ENCODE assay signal across 18 cellular contexts in the genomic region with DNA sequence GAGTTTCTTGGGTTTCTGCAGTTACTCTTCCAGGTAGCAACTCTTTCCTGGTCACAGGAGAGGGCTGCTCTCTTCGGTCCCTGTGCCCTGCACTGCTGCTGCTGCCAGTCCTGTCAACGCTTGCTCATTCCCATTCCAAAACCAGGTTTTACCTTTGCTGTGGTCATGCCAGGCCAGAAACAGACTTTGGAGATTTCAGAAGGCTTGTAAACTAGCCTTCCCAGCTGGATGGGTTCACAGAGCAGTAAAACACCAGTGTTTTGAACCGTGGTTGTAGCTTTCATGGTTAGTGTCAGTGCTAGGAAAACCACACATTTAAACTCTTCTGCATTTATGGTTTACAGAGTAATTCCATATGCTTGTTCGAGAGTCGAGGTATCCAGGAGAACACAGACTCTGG. TPM values are rescaled to one million over a fixed set of nuclear protein-coding genes. Genes with fewer than 3 reads are reported as not detected.
DNase-seq lines count a peak whose midpoint lies in the region; ATAC-seq and TF ChIP-seq lines count a peak whose summit lies in the region.
"Had no signal": no experiment of that assay in that cellular context is flagged by ENCODE, and none has a peak within 500 bp of the region (broad histone marks: within the 10 kb centered on the region; RNA-seq: fewer than 3 reads in every experiment).

No MANE protein-coding gene starts in this region.

- H3K27me3 Mint-ChIP-seq in osteocyte (ENCODE audit: unreplicated experiment), result no peaks in the 10 kb centered on the region

- intact Hi-C loops in left ventricle myocardium inferior (cut with micrococcal nuclease) (no loop called here), cardiac septum (cut with DNase I) (no loop called here), right lobe of liver (cut with DNase I) (no loop called here), thyroid gland (cut with DNase I) (no loop called here)

- TF ChIP-seq POLR2A in right lobe of liver (IDR thresholded peaks at IDR 0.05), result no peak
- no peak for TF ChIP-seq POLR2A in thyroid gland (IDR thresholded peaks at IDR 0.05)

- H3K9me3 Mint-ChIP-seq in osteocyte (ENCODE audit: unreplicated experiment), result no peaks in the 10 kb centered on the region

- no peak for DNase-seq in left ventricle myocardium inferior
- DNase-seq in cardiac septum (ENCODE audit: low spot score), result no peak
- no peak for DNase-seq in WERI-Rb-1
- DNase-seq in right lobe of liver, result no peak
- DNase-seq in thyroid gland, result peak; percentile 36 to 59
- DNase-seq in activated CD8-positive, alpha-beta memory T cell treated with anti-CD3 and anti-CD28 coated beads, Interleukin-2, amount 50 U/mL, for 4 hours, result no peak
- no peak for DNase-seq in osteocyte (ENCODE audit: extremely low spot score, unreplicated experiment)
- DNase-seq: DMS79, KG1, NCI-H1092, NCI-H2107, NCI-H345, NCI-H526 treated with DMSO at 0.1 percent for 48 hours, PC-3 had no signal

- H3K4me3 ChIP-seq in left ventricle myocardium inferior (no peak overlapping the region), WERI-Rb-1 (ENCODE audit: low read depth, low read length) (no peak overlapping the region), right lobe of liver (no peak overlapping the region), thyroid gland (replicated peaks in 1 of 3) (no peak overlapping the region)
- H3K4me3 ChIP-seq: A549, GM12878 had no signal

- no peak overlapping the region for H3K4me3 Mint-ChIP-seq in osteocyte (ENCODE audit: unreplicated experiment)
- H3K4me3 Mint-ChIP-seq: CD14-positive monocyte had no signal

- 43% methylated on average over 5 of the region's 5 CpGs for WGBS in right lobe of liver (ENCODE audit: insufficient coverage, low coverage, low lambda C conversion rate, missing lambda C conversion rate)
- 46 to 59% methylated on average over 5 of the region's 5 CpGs for WGBS in thyroid gland, 2 donors

- no peaks in the 10 kb centered on the region for H3K27me3 ChIP-seq in left ventricle myocardium inferior (ENCODE audit: low read depth)
- H3K27me3 ChIP-seq in WERI-Rb-1 (ENCODE audit: insufficient read depth, low read depth, severe bottlenecking), result no peaks in the 10 kb centered on the region
- H3K27me3 ChIP-seq in right lobe of liver, result no peaks in the 10 kb centered on the region
- H3K27me3 ChIP-seq in thyroid gland, result no peaks in the 10 kb centered on the region

- ATAC-seq in right lobe of liver (peak in 3 of 4 donors; percentile 50 to 86 (median 75)), SK-N-SH treated with all-trans-retinoic acid at 6 μM for 48 hours (no peak)
- ATAC-seq: A549, GM12878, PC-3 had no signal

- peaks cover 80% of the 10 kb centered on the region for H3K4me1 ChIP-seq in left ventricle myocardium inferior
- H3K4me1 ChIP-seq in right lobe of liver, result peaks cover 0 to 44% (median 13%) of the 10 kb centered on the region in 4 donors
- peaks cover 49 to 59% of the 10 kb centered on the region in 2 donors for H3K4me1 ChIP-seq in thyroid gland
- H3K4me1 ChIP-seq: A549 had no signal

- H3K4me1 Mint-ChIP-seq in osteocyte (ENCODE audit: unreplicated experiment), result peaks cover 19% of the 10 kb centered on the region

- peaks cover 5% of the 10 kb centered on the region for H3K9me3 ChIP-seq in left ventricle myocardium inferior (replicated peaks)
- peaks cover 3% of the 10 kb centered on the region for H3K9me3 ChIP-seq in WERI-Rb-1 (ENCODE audit: severe bottlenecking)
- H3K9me3 ChIP-seq in right lobe of liver, result no peaks in the 10 kb centered on the region
- no peaks in the 10 kb centered on the region for H3K9me3 ChIP-seq in thyroid gland
- H3K9me3 ChIP-seq: A549 had no signal

- H3K36me3 Mint-ChIP-seq in osteocyte (ENCODE audit: unreplicated experiment), result peaks cover 17% of the 10 kb centered on the region

- H3K36me3 ChIP-seq in left ventricle myocardium inferior, result peaks cover 11% of the 10 kb centered on the region
- peaks cover 12% of the 10 kb centered on the region for H3K36me3 ChIP-seq in WERI-Rb-1
- H3K36me3 ChIP-seq in right lobe of liver, result peaks cover 0 to 14% (median 0%) of the 10 kb centered on the region in 4 donors
- H3K36me3 ChIP-seq in thyroid gland, result no peaks in the 10 kb centered on the region

- TF ChIP-seq CTCF in left ventricle myocardium inferior (IDR thresholded peaks at IDR 0.05; ENCODE audit: borderline replicate concordance), result no peak
- no peak for TF ChIP-seq CTCF in WERI-Rb-1 (IDR thresholded peaks at IDR 0.05; ENCODE audit: low read depth, low read length)
- no peak for TF ChIP-seq CTCF in right lobe of liver (IDR thresholded peaks at IDR 0.05)
- no peak for TF ChIP-seq CTCF in thyroid gland (IDR thresholded peaks at IDR 0.05)
- no peak for TF ChIP-seq CTCF in osteocyte (IDR thresholded peaks at IDR 0.05)

- H3K27ac Mint-ChIP-seq in osteocyte (ENCODE audit: unreplicated experiment), result no peak overlapping the region

- H3K27ac ChIP-seq in left ventricle myocardium inferior (replicated peaks) (peak overlapping the region; percentile 40), WERI-Rb-1 (peak overlapping the region; percentile 26), right lobe of liver (peak overlapping the region in 1 of 3 donors; percentile 60), thyroid gland (peak overlapping the region; percentile 61 to 84 (median 68))
- H3K27ac ChIP-seq: A549 had no signal

TF ChIP-seq in SK-N-SH treated with all-trans-retinoic acid at 6 μM for 48 hours, 23 proteins besides CTCF, POLR2A, EP300 and RAD21:
- TF ChIP-seq, protein P1, sequence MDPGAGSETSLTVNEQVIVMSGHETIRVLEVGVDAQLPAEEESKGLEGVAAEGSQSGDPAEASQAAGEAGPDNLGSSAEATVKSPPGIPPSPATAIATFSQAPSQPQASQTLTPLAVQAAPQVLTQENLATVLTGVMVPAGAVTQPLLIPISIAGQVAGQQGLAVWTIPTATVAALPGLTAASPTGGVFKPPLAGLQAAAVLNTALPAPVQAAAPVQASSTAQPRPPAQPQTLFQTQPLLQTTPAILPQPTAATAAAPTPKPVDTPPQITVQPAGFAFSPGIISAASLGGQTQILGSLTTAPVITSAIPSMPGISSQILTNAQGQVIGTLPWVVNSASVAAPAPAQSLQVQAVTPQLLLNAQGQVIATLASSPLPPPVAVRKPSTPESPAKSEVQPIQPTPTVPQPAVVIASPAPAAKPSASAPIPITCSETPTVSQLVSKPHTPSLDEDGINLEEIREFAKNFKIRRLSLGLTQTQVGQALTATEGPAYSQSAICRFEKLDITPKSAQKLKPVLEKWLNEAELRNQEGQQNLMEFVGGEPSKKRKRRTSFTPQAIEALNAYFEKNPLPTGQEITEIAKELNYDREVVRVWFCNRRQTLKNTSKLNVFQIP (CRISPR knock-in tag; IDR thresholded peaks at IDR 0.05; ENCODE audit: borderline replicate concordance, low read depth), result no peak
- no peak for TF ChIP-seq OSR1 (CRISPR knock-in tag; IDR thresholded peaks at IDR 0.05)
- TF ChIP-seq ZFP30 (CRISPR knock-in tag; IDR thresholded peaks at IDR 0.05), result no peak
- TF ChIP-seq RARB (CRISPR knock-in tag; IDR thresholded peaks at IDR 0.05), result no peak

RNA-seq across cellular contexts. Expression of a gene that starts 16.2 kb away (rescaled TPM):
- total RNA-seq in left ventricle myocardium inferior (45.1 TPM), cardiac septum (37.0 TPM), right lobe of liver (10 to 100 TPM; 23.4 to 30.0 (median 26.9) TPM), thyroid gland (100 to 1,000 TPM in 2 of 4 donors, 10 to 100 TPM in 2; 92.3 to 131 (median 101) TPM), osteocyte (32.5 and 35.8 TPM in 2 replicates)

Comparison
In these comparisons a context has a peak if more than half of its experiments do, and no peak if none do; other contexts are left out.
1. DNase-seq: peak in thyroid gland (2 of 2); none in left ventricle myocardium inferior (single experiment), cardiac septum (single experiment), WERI-Rb-1 (single experiment), right lobe of liver (0 of 3), activated CD8-positive, alpha-beta memory T cell treated with anti-CD3 and anti-CD28 coated beads, Interleukin-2, amount 50 U/mL, for 4 hours (single experiment) and osteocyte (single experiment).